In genomic region chr11:68064876-68065275, GRCh38 we compare ENCODE assay signal across 20 cellular contexts. TPM values are rescaled to one million over a fixed set of nuclear protein-coding genes. Genes with fewer than 3 reads are reported as not detected.
A peak's percentile ranks its signal among the peaks of the same experiment; 100 is the strongest.
DNase-seq lines count a peak whose midpoint lies in the region; ATAC-seq, FAIRE-seq and TF ChIP-seq lines count a peak whose summit lies in the region.
"Had no signal": no experiment of that assay in that cellular context is flagged by ENCODE, and none has a peak within 500 bp of the region (broad histone marks: within the 10 kb centered on the region; RNA-seq: fewer than 3 reads in every experiment).

No MANE protein-coding gene starts in this region.

- H3K4me3 Mint-ChIP-seq in activated T-helper 2 cell treated with anti-CD3 and anti-CD28 coated beads, Interferon-gamma antibody, Interleukin-2, Interleukin-4, amounts not matched to agents 10 μg/mL and 5 μg/mL and 100 μg/mL, durations not matched to agents 14 hours and 24 hours and 36 hours (ENCODE audit: low read depth) = no peak overlapping the region
- H3K4me3 Mint-ChIP-seq in neural crest cell = no peak overlapping the region
- H3K4me3 Mint-ChIP-seq in naive thymus-derived CD8-positive, alpha-beta T cell = no peak overlapping the region
- H3K4me3 Mint-ChIP-seq: CD8-positive, alpha-beta memory T cell; HFFc6 had no signal

- H3K9me3 ChIP-seq in endothelial cell of umbilical vein (replicated peaks; ENCODE audit: control insufficient read depth, insufficient read depth, low read length) = no peaks in the 10 kb centered on the region
- H3K9me3 ChIP-seq: A549, BE2C, Caco-2 had no signal

- H3K9me1 ChIP-seq in endothelial cell of umbilical vein (replicated peaks; ENCODE audit: control insufficient read depth, extremely low read depth, insufficient read depth, low read length) = no peaks in the 10 kb centered on the region

- TF ChIP-seq CTCF in endothelial cell of umbilical vein (IDR thresholded peaks at IDR 0.05; ENCODE audit: extremely low read depth in 1 of 2, insufficient read depth in 1 of 2, low read depth in 1 of 2, low read length in 2 of 2) = no peak
- no peak for TF ChIP-seq CTCF in neural crest cell (conservative IDR thresholded peaks at IDR 0.05)

- peaks cover 0 to 27% of the 10 kb centered on the region in 2 experiments for H3K36me3 ChIP-seq in endothelial cell of umbilical vein (ENCODE audit: control insufficient read depth in 2 of 2, extremely low read depth in 1 of 2, insufficient read depth in 2 of 2, low read length in 2 of 2)

- H3K9me3 Mint-ChIP-seq in activated T-helper 2 cell treated with anti-CD3 and anti-CD28 coated beads, Interferon-gamma antibody, Interleukin-2, Interleukin-4, amounts not matched to agents 10 μg/mL and 5 μg/mL and 100 μg/mL, durations not matched to agents 14 hours and 24 hours and 36 hours = no peaks in the 10 kb centered on the region
- no peaks in the 10 kb centered on the region for H3K9me3 Mint-ChIP-seq in neural crest cell
- H3K9me3 Mint-ChIP-seq in naive thymus-derived CD8-positive, alpha-beta T cell = no peaks in the 10 kb centered on the region
- H3K9me3 Mint-ChIP-seq: CD8-positive, alpha-beta memory T cell; HFFc6 had no signal

- ATAC-seq in naive thymus-derived CD8-positive, alpha-beta T cell = no peak
- ATAC-seq: A549 had no signal

- H3K4me2 ChIP-seq in endothelial cell of umbilical vein (ENCODE audit: insufficient read depth, low read length) = no peak overlapping the region
- H3K4me2 ChIP-seq: A549 had no signal

- peaks cover 6% of the 10 kb centered on the region for H3K4me1 ChIP-seq in endothelial cell of umbilical vein (ENCODE audit: control insufficient read depth, extremely low read depth, insufficient read depth, low read length)
- H3K4me1 ChIP-seq: A549, BE2C, Caco-2 had no signal

- H3K27me3 ChIP-seq in endothelial cell of umbilical vein (ENCODE audit: control insufficient read depth in 2 of 2, insufficient read depth in 2 of 2, low read length in 2 of 2) = no peaks in the 10 kb centered on the region
- H3K27me3 ChIP-seq: BE2C had no signal

- FAIRE-seq in endothelial cell of umbilical vein (lab: Jason Lieb, UNC) = no peak
- FAIRE-seq: A549, GM12892, GM19239 had no signal

- H3K79me2 ChIP-seq in endothelial cell of umbilical vein (ENCODE audit: control insufficient read depth, insufficient read depth, low read length) = no peaks in the 10 kb centered on the region

- H3K9ac ChIP-seq in endothelial cell of umbilical vein (replicated peaks; ENCODE audit: extremely low read depth, insufficient read depth, low read length) = no peak overlapping the region

- H3K4me3 ChIP-seq in endothelial cell of umbilical vein (replicated peaks in 1 of 3; ENCODE audit: insufficient read depth in 1 of 3, low read depth in 1 of 3, low read length in 3 of 3) = no peak overlapping the region
- H3K4me3 ChIP-seq: A549 had no signal

- H2AFZ ChIP-seq in endothelial cell of umbilical vein (ENCODE audit: low read depth, low read length) = no peak overlapping the region

- DNase-seq in activated T-helper 2 cell treated with anti-CD3 and anti-CD28 coated beads, Interferon-gamma antibody, Interleukin-2, Interleukin-4, amounts not matched to agents 10 μg/mL and 5 μg/mL and 100 μg/mL, durations not matched to agents 14 hours and 24 hours and 36 hours (ENCODE audit: low spot score) = no peak
- DNase-seq in endothelial cell of umbilical vein (ENCODE audit: low read depth, low spot score) (peak; percentile 55), neural crest cell (ENCODE audit: low read depth, low spot score) (no peak), NCI-H1694 (lab: John Stamatoyannopoulos, UW) (no peak), NCI-H226 (no peak)
- no peak for DNase-seq in stimulated activated CD4-positive, alpha-beta T cell treated with anti-CD3 and anti-CD28 coated beads, Interleukin-12 subunit alpha, Interleukin-12 subunit beta, amount 100 ng/mL, for 4 hours
- DNase-seq in naive thymus-derived CD8-positive, alpha-beta T cell = no peak
- DNase-seq: BE2C; CD8-positive, alpha-beta memory T cell; DND-41; GDM1; HCEC 1CT; HFFc6; IMR-90 had no signal

- H3K36me3 Mint-ChIP-seq in activated T-helper 2 cell treated with anti-CD3 and anti-CD28 coated beads, Interferon-gamma antibody, Interleukin-2, Interleukin-4, amounts not matched to agents 10 μg/mL and 5 μg/mL and 100 μg/mL, durations not matched to agents 14 hours and 24 hours and 36 hours (ENCODE audit: low read depth) = peaks cover 46% of the 10 kb centered on the region
- peaks cover 28% of the 10 kb centered on the region for H3K36me3 Mint-ChIP-seq in neural crest cell (ENCODE audit: low read depth)
- H3K36me3 Mint-ChIP-seq in naive thymus-derived CD8-positive, alpha-beta T cell = peaks cover 6 to 68% (median 28%) of the 10 kb centered on the region in 3 donors

- H4K20me1 ChIP-seq in endothelial cell of umbilical vein (replicated peaks; ENCODE audit: control insufficient read depth, extremely low read depth, insufficient read depth, low read length) = no peaks in the 10 kb centered on the region

- dilution Hi-C loops in endothelial cell of umbilical vein (cut with MboI; ENCODE audit: extremely low pct_ligation_motif_present, low sequenced_read_pairs) = no loop called here

- POLR2A ChIA-PET in endothelial cell of umbilical vein (lab: Charles Lee) = no interaction called here
- POLR2A ChIA-PET in naive thymus-derived CD8-positive, alpha-beta T cell (lab: Charles Lee) = no interaction called here

- BruUV-seq in endothelial cell of umbilical vein (replicated peaks; lab: Mats Ljungman, UMichigan) = no TSS peak

- no peaks in the 10 kb centered on the region for H3K27me3 Mint-ChIP-seq in activated T-helper 2 cell treated with anti-CD3 and anti-CD28 coated beads, Interferon-gamma antibody, Interleukin-2, Interleukin-4, amounts not matched to agents 10 μg/mL and 5 μg/mL and 100 μg/mL, durations not matched to agents 14 hours and 24 hours and 36 hours (ENCODE audit: low read depth)
- no peaks in the 10 kb centered on the region for H3K27me3 Mint-ChIP-seq in neural crest cell (ENCODE audit: low read depth)
- no peaks in the 10 kb centered on the region for H3K27me3 Mint-ChIP-seq in naive thymus-derived CD8-positive, alpha-beta T cell

- H3K4me1 Mint-ChIP-seq in activated T-helper 2 cell treated with anti-CD3 and anti-CD28 coated beads, Interferon-gamma antibody, Interleukin-2, Interleukin-4, amounts not matched to agents 10 μg/mL and 5 μg/mL and 100 μg/mL, durations not matched to agents 14 hours and 24 hours and 36 hours (ENCODE audit: low read depth) = no peaks in the 10 kb centered on the region
- no peaks in the 10 kb centered on the region for H3K4me1 Mint-ChIP-seq in neural crest cell
- H3K4me1 Mint-ChIP-seq in naive thymus-derived CD8-positive, alpha-beta T cell = no peaks in the 10 kb centered on the region
- H3K4me1 Mint-ChIP-seq: CD8-positive, alpha-beta memory T cell had no signal

- peak overlapping the region; percentile 39 for H3K27ac Mint-ChIP-seq in activated T-helper 2 cell treated with anti-CD3 and anti-CD28 coated beads, Interferon-gamma antibody, Interleukin-2, Interleukin-4, amounts not matched to agents 10 μg/mL and 5 μg/mL and 100 μg/mL, durations not matched to agents 14 hours and 24 hours and 36 hours
- H3K27ac Mint-ChIP-seq in neural crest cell (ENCODE audit: unreplicated experiment) = peak overlapping the region; percentile 72
- no peak overlapping the region for H3K27ac Mint-ChIP-seq in naive thymus-derived CD8-positive, alpha-beta T cell
- H3K27ac Mint-ChIP-seq: HFFc6 had no signal

- intact Hi-C loops in activated T-helper 2 cell treated with anti-CD3 and anti-CD28 coated beads, Interferon-gamma antibody, Interleukin-2, Interleukin-4, amounts not matched to agents 10 μg/mL and 5 μg/mL and 100 μg/mL, durations not matched to agents 14 hours and 24 hours and 36 hours (cut with micrococcal nuclease) = no loop called here
- intact Hi-C loops in endothelial cell of umbilical vein (cut with micrococcal nuclease) = no loop called here

- TF ChIP-seq POLR2A in endothelial cell of umbilical vein (IDR thresholded peaks at IDR 0.05; ENCODE audit: low read depth, low read length) = no peak

- no peak overlapping the region for H3K27ac ChIP-seq in endothelial cell of umbilical vein (ENCODE audit: insufficient read depth, low read depth, low read length)
- H3K27ac ChIP-seq: A549, C4-2B, HL-60 had no signal

- CTCF ChIA-PET in endothelial cell of umbilical vein (lab: Charles Lee) = interaction anchor here (0.7 to 1.6 kb wide), 7 partner anchors 13 to 144 kb away, joined by 3 to 6 read pairs (median 3); no protein-coding TSS in a partner anchor

RNA-seq across cellular contexts. Expression of gene TCIRG1, which starts 26.1 kb away (rescaled TPM):
- total RNA-seq in activated T-helper 2 cell treated with anti-CD3 and anti-CD28 coated beads, Interferon-gamma antibody, Interleukin-2, Interleukin-4, amounts not matched to agents 10 μg/mL and 5 μg/mL and 100 μg/mL, durations not matched to agents 14 hours and 24 hours and 36 hours = 148 and 154 TPM in 2 replicates
- total RNA-seq in endothelial cell of umbilical vein = 124 and 134 TPM in 2 replicates
- polyA plus RNA-seq in endothelial cell of umbilical vein = 183 and 236 TPM in 2 replicates
- 40.1 and 59.5 TPM in 2 replicates for polyA plus RNA-seq in endothelial cell of umbilical vein (2011; cell fraction: cytosol; rRNA removed)
- polyA plus RNA-seq in endothelial cell of umbilical vein (2011; cell fraction: nucleus; rRNA removed) = 830 and 950 TPM in 2 replicates
- 58.8 and 85.6 TPM in 2 replicates for polyA plus RNA-seq in endothelial cell of umbilical vein (2012)
- 57.6 and 77.2 TPM in 2 replicates for polyA minus RNA-seq in endothelial cell of umbilical vein
- 26.6 TPM for polyA minus RNA-seq in endothelial cell of umbilical vein (2011; cell fraction: cytosol; rRNA and poly(A)+ RNA removed)
- polyA minus RNA-seq in endothelial cell of umbilical vein (2011; cell fraction: nucleus; rRNA and poly(A)+ RNA removed) = 109 and 157 TPM in 2 replicates
- 8.1 and 10.2 TPM in 2 replicates for total RNA-seq in neural crest cell
- 100 to 1,000 TPM; 149 to 164 TPM for total RNA-seq in naive thymus-derived CD8-positive, alpha-beta T cell
- polyA plus RNA-seq in naive thymus-derived CD8-positive, alpha-beta T cell = 10 to 100 TPM; 19.9 to 24.2 (median 20.9) TPM

RNA-seq across cellular contexts. Expression of gene NDUFS8, which starts 34.4 kb away (rescaled TPM):
- 125 and 139 TPM in 2 replicates for total RNA-seq in activated T-helper 2 cell treated with anti-CD3 and anti-CD28 coated beads, Interferon-gamma antibody, Interleukin-2, Interleukin-4, amounts not matched to agents 10 μg/mL and 5 μg/mL and 100 μg/mL, durations not matched to agents 14 hours and 24 hours and 36 hours
- 150 and 170 TPM in 2 replicates for total RNA-seq in endothelial cell of umbilical vein
- 166 and 220 TPM in 2 replicates for polyA plus RNA-seq in endothelial cell of umbilical vein
- 85.9 and 127 TPM in 2 replicates for polyA plus RNA-seq in endothelial cell of umbilical vein (2011; cell fraction: cytosol; rRNA removed)
- 58.1 and 68.9 TPM in 2 replicates for polyA plus RNA-seq in endothelial cell of umbilical vein (2011; cell fraction: nucleus; rRNA removed)
- polyA plus RNA-seq in endothelial cell of umbilical vein (2012) = 96.4 and 179 TPM in 2 replicates
- polyA minus RNA-seq in endothelial cell of umbilical vein = 74.2 and 83.9 TPM in 2 replicates
- 260 TPM for polyA minus RNA-seq in endothelial cell of umbilical vein (2011; cell fraction: cytosol; rRNA and poly(A)+ RNA removed)
- polyA minus RNA-seq in endothelial cell of umbilical vein (2011; cell fraction: nucleus; rRNA and poly(A)+ RNA removed) = 32.0 and 34.3 TPM in 2 replicates
- total RNA-seq in neural crest cell = 150 and 155 TPM in 2 replicates
- total RNA-seq in naive thymus-derived CD8-positive, alpha-beta T cell = 10 to 100 TPM; 81.5 to 92.9 TPM
- 100 to 1,000 TPM; 184 to 203 (median 198) TPM for polyA plus RNA-seq in naive thymus-derived CD8-positive, alpha-beta T cell

RNA-seq across cellular contexts. Expression of gene ALDH3B1, which starts 54.7 kb away (rescaled TPM):
- total RNA-seq in activated T-helper 2 cell treated with anti-CD3 and anti-CD28 coated beads, Interferon-gamma antibody, Interleukin-2, Interleukin-4, amounts not matched to agents 10 μg/mL and 5 μg/mL and 100 μg/mL, durations not matched to agents 14 hours and 24 hours and 36 hours = not detected in 2 replicates
- total RNA-seq in endothelial cell of umbilical vein = 0.13 and 0.37 TPM in 2 replicates
- polyA plus RNA-seq in endothelial cell of umbilical vein = 1.0 TPM in 2 replicates
- polyA plus RNA-seq in endothelial cell of umbilical vein (2011; cell fraction: cytosol; rRNA removed) = 0.53 and 0.69 TPM in 2 replicates
- polyA plus RNA-seq in endothelial cell of umbilical vein (2011; cell fraction: nucleus; rRNA removed) = 0.46 and 0.53 TPM in 2 replicates
- 0.11 and 0.12 TPM in 2 replicates for polyA plus RNA-seq in endothelial cell of umbilical vein (2012)
- polyA minus RNA-seq in endothelial cell of umbilical vein = 0.32 and 0.34 TPM in 2 replicates
- polyA minus RNA-seq in endothelial cell of umbilical vein (2011; cell fraction: cytosol; rRNA and poly(A)+ RNA removed) = 25.6 TPM
- polyA minus RNA-seq in endothelial cell of umbilical vein (2011; cell fraction: nucleus; rRNA and poly(A)+ RNA removed) = 0.19 and 0.34 TPM in 2 replicates
- 0.23 and 0.35 TPM in 2 replicates for total RNA-seq in neural crest cell
- total RNA-seq in naive thymus-derived CD8-positive, alpha-beta T cell = under 1 TPM in 1 of 2 experiments, not detected in 1; 0.39 TPM
- under 1 TPM in 1 of 3 donors, not detected in 2; 0.09 TPM for polyA plus RNA-seq in naive thymus-derived CD8-positive, alpha-beta T cell

RNA-seq across cellular contexts. Expression of gene CHKA, which starts 56.3 kb away (rescaled TPM):
- total RNA-seq in activated T-helper 2 cell treated with anti-CD3 and anti-CD28 coated beads, Interferon-gamma antibody, Interleukin-2, Interleukin-4, amounts not matched to agents 10 μg/mL and 5 μg/mL and 100 μg/mL, durations not matched to agents 14 hours and 24 hours and 36 hours = 16.9 and 20.4 TPM in 2 replicates
- total RNA-seq in endothelial cell of umbilical vein (21.3 and 25.1 TPM in 2 replicates), neural crest cell (44.2 and 46.4 TPM in 2 replicates)
- 18.2 and 21.4 TPM in 2 replicates for polyA plus RNA-seq in endothelial cell of umbilical vein
- 11.7 and 11.9 TPM in 2 replicates for polyA plus RNA-seq in endothelial cell of umbilical vein (2011; cell fraction: cytosol; rRNA removed)
- 72.1 and 73.9 TPM in 2 replicates for polyA plus RNA-seq in endothelial cell of umbilical vein (2011; cell fraction: nucleus; rRNA removed)
- 16.9 and 17.3 TPM in 2 replicates for polyA plus RNA-seq in endothelial cell of umbilical vein (2012)
- polyA minus RNA-seq in endothelial cell of umbilical vein = 29.2 and 31.6 TPM in 2 replicates
- polyA minus RNA-seq in endothelial cell of umbilical vein (2011; cell fraction: cytosol; rRNA and poly(A)+ RNA removed) = 29.2 TPM
- polyA minus RNA-seq in endothelial cell of umbilical vein (2011; cell fraction: nucleus; rRNA and poly(A)+ RNA removed) = 23.9 and 30.7 TPM in 2 replicates
- total RNA-seq in naive thymus-derived CD8-positive, alpha-beta T cell = 10 to 100 TPM; 12.6 to 14.3 TPM
- polyA plus RNA-seq in naive thymus-derived CD8-positive, alpha-beta T cell = 1 to 10 TPM; 3.7 to 9.1 (median 6.0) TPM

Comparison
In these comparisons a context has a peak if more than half of its experiments do, and no peak if none do; other contexts are left out.
1. H3K27ac Mint-ChIP-seq: peak in activated T-helper 2 cell treated with anti-CD3 and anti-CD28 coated beads, Interferon-gamma antibody, Interleukin-2, Interleukin-4, amounts not matched to agents 10 μg/mL and 5 μg/mL and 100 μg/mL, durations not matched to agents 14 hours and 24 hours and 36 hours (single experiment) and neural crest cell (single experiment); none in naive thymus-derived CD8-positive, alpha-beta T cell (0 of 10).
2. RNA of gene TCIRG1, which starts 26.1 kb away (total RNA-seq): 149 to 164 TPM in naive thymus-derived CD8-positive, alpha-beta T cell, 148 to 154 TPM in activated T-helper 2 cell treated with anti-CD3 and anti-CD28 coated beads, Interferon-gamma antibody, Interleukin-2, Interleukin-4, amounts not matched to agents 10 μg/mL and 5 μg/mL and 100 μg/mL, durations not matched to agents 14 hours and 24 hours and 36 hours and 124 to 134 TPM in endothelial cell of umbilical vein; 8.1 to 10.2 TPM in neural crest cell; every median in the first group is over 10 times any median in the second.